Comparison of ENCODE assay signal across 16 cellular contexts in the genomic region with DNA sequence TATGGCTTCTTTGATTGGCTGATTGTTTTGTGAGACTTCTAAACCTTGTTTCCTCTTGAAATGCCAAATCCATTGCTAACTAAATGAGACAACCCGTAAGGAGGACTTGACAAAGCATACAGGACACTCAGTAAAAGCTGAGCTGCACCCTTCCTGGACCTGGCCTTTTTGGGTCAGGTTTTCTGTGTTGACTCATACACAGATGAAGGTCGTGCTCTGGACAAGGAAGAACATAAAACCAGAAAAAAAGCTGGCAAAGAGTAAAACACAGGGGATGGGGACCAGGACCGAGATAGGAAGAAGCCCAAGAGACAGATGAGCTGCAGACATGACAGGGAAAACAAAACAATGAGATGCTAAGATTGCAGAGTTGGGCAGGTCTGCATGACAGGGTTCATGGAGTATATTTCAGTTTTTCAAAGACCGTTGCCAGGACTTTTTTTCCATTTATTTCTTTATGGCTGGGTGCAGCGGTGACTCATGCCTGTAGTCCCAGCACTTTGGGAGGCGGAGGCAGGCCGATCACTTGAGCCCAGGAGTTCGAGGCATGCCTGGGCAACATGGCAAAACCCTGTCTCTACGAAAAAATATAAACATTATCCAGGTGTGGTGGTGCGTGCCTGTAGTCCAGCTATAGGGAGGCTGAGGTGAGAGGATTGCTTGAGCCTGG. TPM values are rescaled to one million over a fixed set of nuclear protein-coding genes. Genes with fewer than 3 reads are reported as not detected.
A peak's percentile ranks its signal among the peaks of the same experiment; 100 is the strongest.
DNase-seq lines count a peak whose midpoint lies in the region; ATAC-seq and TF ChIP-seq lines count a peak whose summit lies in the region.
"Had no signal": no experiment of that assay in that cellular context is flagged by ENCODE, and none has a peak within 500 bp of the region (broad histone marks: within the 10 kb centered on the region; RNA-seq: fewer than 3 reads in every experiment).

No MANE protein-coding gene starts in this region.

- H3K4me3 ChIP-seq in ascending aorta (no peak overlapping the region), skeletal muscle satellite cell (ENCODE audit: low read length) (no peak overlapping the region), SJCRH30 (no peak overlapping the region)
- H3K4me3 ChIP-seq in effector memory CD4-positive, alpha-beta T cell (ENCODE audit: insufficient read depth, low read depth, low read length, poor library complexity, severe bottlenecking): no peak overlapping the region
- H3K4me3 ChIP-seq: psoas muscle had no signal

- intact Hi-C loops in ascending aorta (cut with DNase I): loop anchor here (2.0 to 5.0 kb wide), 2 partner anchors 20 to 41 kb away; a partner anchor contains a TSS

- H3K27ac ChIP-seq in ascending aorta: peak overlapping the region; percentile 20 to 55
- peak overlapping the region; percentile 76 for H3K27ac ChIP-seq in foreskin keratinocyte
- H3K27ac ChIP-seq in effector memory CD4-positive, alpha-beta T cell (ENCODE audit: insufficient read depth, low read length, poor library complexity, severe bottlenecking): no peak overlapping the region
- no peak overlapping the region for H3K27ac ChIP-seq in SJCRH30
- H3K27ac ChIP-seq: psoas muscle had no signal

- H3K9me3 ChIP-seq in ascending aorta (peaks cover 0 to 6% of the 10 kb centered on the region in 2 donors), skeletal muscle satellite cell (replicated peaks; ENCODE audit: low read length) (no peaks in the 10 kb centered on the region), SJCRH30 (replicated peaks) (no peaks in the 10 kb centered on the region)
- no peaks in the 10 kb centered on the region for H3K9me3 ChIP-seq in effector memory CD4-positive, alpha-beta T cell (ENCODE audit: control insufficient read depth, low read length)
- H3K9me3 ChIP-seq: psoas muscle had no signal

- TF ChIP-seq CTCF in ascending aorta (IDR thresholded peaks at IDR 0.05) (no peak), foreskin keratinocyte (conservative IDR thresholded peaks at IDR 0.05) (no peak)

- no peaks in the 10 kb centered on the region for H3K36me3 ChIP-seq in ascending aorta
- H3K36me3 ChIP-seq in skeletal muscle satellite cell (ENCODE audit: insufficient read depth, low read length): no peaks in the 10 kb centered on the region
- H3K36me3 ChIP-seq in effector memory CD4-positive, alpha-beta T cell (ENCODE audit: control insufficient read depth, insufficient read depth, low read length): no peaks in the 10 kb centered on the region
- no peaks in the 10 kb centered on the region for H3K36me3 ChIP-seq in SJCRH30

- H3K9ac ChIP-seq in skeletal muscle satellite cell (ENCODE audit: low read depth, low read length): peak overlapping the region; percentile 4

- DNase-seq in HT-29 (ENCODE audit: low spot score) (peak; percentile 9), ascending aorta (ENCODE audit: low spot score in 2 of 2) (no peak), foreskin keratinocyte (peak; percentile 86 to 90), GDM1 (lab: John Stamatoyannopoulos, UW) (no peak), SJCRH30 (no peak)
- no peak for DNase-seq in effector memory CD4-positive, alpha-beta T cell
- DNase-seq: activated CD8-positive, alpha-beta memory T cell treated with anti-CD3 and anti-CD28 coated beads, Interleukin-2, amount 50 U/mL, for 48 hours; activated naive CD8-positive, alpha-beta T cell treated with anti-CD3 and anti-CD28 coated beads, Interleukin-2, amount 50 U/mL, for 24 hours; C1 segment of cervical spinal cord; GF-D8; hypothalamus; NCI-H1930; NCI-H82; psoas muscle had no signal

- H3K4me2 ChIP-seq in skeletal muscle satellite cell (ENCODE audit: low read length): peak overlapping the region; percentile 27

- ATAC-seq in foreskin keratinocyte: peak; percentile 54
- ATAC-seq in HG03469 (IDR thresholded peaks at IDR 0.05; ENCODE audit: unreplicated experiment): no peak
- ATAC-seq: activated naive CD8-positive, alpha-beta T cell treated with anti-CD3 and anti-CD28 coated beads, Interleukin-2, amount 50 U/mL, for 24 hours; psoas muscle had no signal

- H3K27me3 ChIP-seq in ascending aorta (no peaks in the 10 kb centered on the region), foreskin keratinocyte (no peaks in the 10 kb centered on the region), skeletal muscle satellite cell (ENCODE audit: control insufficient read depth, insufficient read depth, low read length) (no peaks in the 10 kb centered on the region), SJCRH30 (no peaks in the 10 kb centered on the region)
- no peaks in the 10 kb centered on the region for H3K27me3 ChIP-seq in effector memory CD4-positive, alpha-beta T cell (replicated peaks; ENCODE audit: control insufficient read depth, insufficient read depth, low read length, poor library complexity, severe bottlenecking)

- H3K4me1 ChIP-seq in ascending aorta: peaks cover 4 to 16% of the 10 kb centered on the region in 2 donors
- H3K4me1 ChIP-seq in foreskin keratinocyte: peaks cover 40% of the 10 kb centered on the region
- peaks cover 63% of the 10 kb centered on the region for H3K4me1 ChIP-seq in skeletal muscle satellite cell (ENCODE audit: control insufficient read depth, insufficient read depth, low read length)
- H3K4me1 ChIP-seq in effector memory CD4-positive, alpha-beta T cell (ENCODE audit: control insufficient read depth, insufficient read depth, low read length, poor library complexity, severe bottlenecking): no peaks in the 10 kb centered on the region
- H3K4me1 ChIP-seq in SJCRH30: no peaks in the 10 kb centered on the region
- H3K4me1 ChIP-seq: psoas muscle had no signal

RNA-seq across cellular contexts. Expression of a gene that starts 41.4 kb away (rescaled TPM):
- 5.1 TPM in 2 replicates for total RNA-seq in HT-29 (2014; rRNA removed; shearing (Covaris generic))
- total RNA-seq in ascending aorta (11.2 TPM), foreskin keratinocyte (56.3 and 62.6 TPM in 2 replicates)
- 91.1 and 95.7 TPM in 2 replicates for polyA plus RNA-seq in foreskin keratinocyte
- total RNA-seq in skeletal muscle satellite cell (2012; rRNA removed): 3.5 and 4.4 TPM in 2 replicates
- total RNA-seq in SJCRH30 (2014; rRNA removed; shearing (Covaris generic)): 6.0 and 7.3 TPM in 2 replicates

Comparison
In these comparisons a context has a peak if more than half of its experiments do, and no peak if none do; other contexts are left out.
1. DNase-seq: peak in HT-29 (single experiment) and foreskin keratinocyte (2 of 2); none in ascending aorta (0 of 2), GDM1 (single experiment), effector memory CD4-positive, alpha-beta T cell (0 of 3) and SJCRH30 (0 of 2).
2. H3K27ac ChIP-seq: peak in ascending aorta (2 of 2) and foreskin keratinocyte (single experiment); none in effector memory CD4-positive, alpha-beta T cell (single experiment) and SJCRH30 (single experiment).